Comparison of ENCODE assay signal across 7 cellular contexts in genomic region chr2:24792542-24792873, GRCh38. TPM values are rescaled to one million over a fixed set of nuclear protein-coding genes. Genes with fewer than 3 reads are reported as not detected.
DNase-seq lines count a peak whose midpoint lies in the region; TF ChIP-seq lines count a peak whose summit lies in the region.

No MANE protein-coding gene starts in this region.

- peak overlapping the region; percentile 90 for H3K27ac ChIP-seq in HEK293 (ENCODE audit: extremely low read depth, low read depth, low read length)
- peak overlapping the region; percentile 99 for H3K27ac ChIP-seq in VCaP
- H3K27ac ChIP-seq in hepatocyte: peak overlapping the region; percentile 99
- peak overlapping the region; percentile 98 to 100 (median 99) for H3K27ac ChIP-seq in spleen

- H3K9me3 ChIP-seq in HEK293 (ENCODE audit: control insufficient read depth, insufficient read depth, low read depth, low read length) (no peaks in the 10 kb centered on the region), hepatocyte (ENCODE audit: low read depth) (no peaks in the 10 kb centered on the region), spleen (no peaks in the 10 kb centered on the region)

- H3K36me3 ChIP-seq in HEK293 (ENCODE audit: control insufficient read depth in 2 of 2, insufficient read depth in 1 of 2, low read length in 2 of 2): peaks cover 10 to 41% of the 10 kb centered on the region in 2 experiments
- H3K36me3 ChIP-seq in hepatocyte (replicated peaks; ENCODE audit: insufficient read depth, low read depth): no peaks in the 10 kb centered on the region
- H3K36me3 ChIP-seq in spleen: peaks cover 0 to 27% (median 5%) of the 10 kb centered on the region in 6 donors

- H2AFZ ChIP-seq in hepatocyte: peak overlapping the region; percentile 65

- TF ChIP-seq POLR2A in spleen (IDR thresholded peaks at IDR 0.05): no peak

- peaks cover 9% of the 10 kb centered on the region; the same call in 1 of the 2 replicates for H3K4me1 ChIP-seq in HEK293 (ENCODE audit: control insufficient read depth, insufficient read depth, low read length)
- peaks cover 4% of the 10 kb centered on the region for H3K4me1 ChIP-seq in hepatocyte (ENCODE audit: insufficient read depth)
- H3K4me1 ChIP-seq in spleen: peaks cover 4 to 53% (median 24%) of the 10 kb centered on the region in 6 donors

- TF ChIP-seq CTCF in HEK293 (tag by site-specific recombination; IDR thresholded peaks at IDR 0.05) (no peak), VCaP (conservative IDR thresholded peaks at IDR 0.05) (no peak), hepatocyte (IDR thresholded peaks at IDR 0.05; ENCODE audit: poor library complexity) (no peak), spleen (IDR thresholded peaks at IDR 0.05 in 8 of 11, conservative IDR thresholded peaks at IDR 0.05 in 3 of 11) (no peak)

- no peaks in the 10 kb centered on the region for H4K20me1 ChIP-seq in hepatocyte (ENCODE audit: insufficient read depth, poor library complexity, severe bottlenecking)

- DNase-seq in hepatocyte (ENCODE audit: low spot score) (no peak), spleen (no peak), ureter (ENCODE audit: low spot score) (no peak), NCI-H2081 treated with DMSO at 0.1 percent for 48 hours (lab: John Stamatoyannopoulos, UW) (no peak)
- DNase-seq in activated CD4-positive, alpha-beta T cell treated with anti-CD3 and anti-CD28 coated beads, Interleukin-2, amount 50 U/mL, for 1 hour: no peak

- peak overlapping the region; percentile 78 for H3K4me2 ChIP-seq in hepatocyte

- H3K79me2 ChIP-seq in hepatocyte: peaks cover 42% of the 10 kb centered on the region

- H3K27me3 ChIP-seq in hepatocyte: no peaks in the 10 kb centered on the region
- no peaks in the 10 kb centered on the region for H3K27me3 ChIP-seq in spleen (replicated peaks in 1 of 7)

- WGBS in hepatocyte (ENCODE audit: low lambda C conversion rate, missing lambda C conversion rate): 3% methylated on average over 6 of the region's 6 CpGs
- WGBS in spleen, 5 donors: 2 to 6% (median 4%) methylated on average over 6 of the region's 6 CpGs

- no peaks in the 10 kb centered on the region for H3K9me2 ChIP-seq in hepatocyte (replicated peaks; ENCODE audit: insufficient read depth)

- POLR2A ChIA-PET in HEK293 (lab: Yijun Ruan, JAX): interaction anchor here (0.5 to 1.5 kb wide), 9 partner anchors 13 to 716 kb away, joined by 3 to 7 read pairs (median 4); partner anchors contain the start of genes NCOA1 and SF3B6

- intact Hi-C loops in spleen (cut with DNase I; ENCODE audit: low total_unique reads): no loop called here

- H3K4me3 ChIP-seq in HEK293 (ENCODE audit: low read depth, low read length) (peak overlapping the region; percentile 99), hepatocyte (peak overlapping the region; percentile 61), spleen (peak overlapping the region; percentile 66 to 93 (median 86))

- CTCF ChIA-PET in HEK293 (lab: Yijun Ruan, JAX): interaction anchor here (0.6 to 2.7 kb wide), 10 partner anchors 13 to 370 kb away, joined by 3 to 15 read pairs (median 4); no protein-coding TSS in a partner anchor

TF ChIP-seq in HEK293, 187 proteins besides CTCF, POLR2A, EP300 and RAD21:
- TF ChIP-seq ZNF302 (tag by site-specific recombination; IDR thresholded peaks at IDR 0.05; ENCODE audit: low read depth) (no peak), ZNF341 (tag by site-specific recombination; IDR thresholded peaks at IDR 0.05; ENCODE audit: low read depth) (no peak), ZNF558 (tag by site-specific recombination; IDR thresholded peaks at IDR 0.05) (no peak), TSHZ1 (tag by site-specific recombination; IDR thresholded peaks at IDR 0.05; ENCODE audit: borderline replicate concordance) (no peak), ZNF335 (tag by site-specific recombination; conservative IDR thresholded peaks at IDR 0.05) (no peak; the same call in 1 of the 2 replicates), ZNF239 (tag by site-specific recombination; IDR thresholded peaks at IDR 0.05) (no peak), GLIS1 (tag by site-specific recombination; IDR thresholded peaks at IDR 0.05) (no peak), ZBTB20 (tag by site-specific recombination; IDR thresholded peaks at IDR 0.05) (no peak), ZNF423 (tag by site-specific recombination; IDR thresholded peaks at IDR 0.05) (no peak), ZNF658 (tag by site-specific recombination; IDR thresholded peaks at IDR 0.05) (no peak)

RNA-seq across cellular contexts. Expression of gene PTRHD1, which starts 0.7 kb away (rescaled TPM):
- total RNA-seq in hepatocyte (40.5 and 47.8 TPM in 2 replicates), spleen (10 to 100 TPM; 11.0 to 26.9 (median 20.5) TPM), ureter (38.4 TPM)
- polyA plus RNA-seq in hepatocyte (61.1 and 63.6 TPM in 2 replicates), spleen (10 to 100 TPM; 36.4 to 42.0 (median 36.5) TPM)

RNA-seq across cellular contexts. Expression of gene CENPO, which starts 0.7 kb away (rescaled TPM):
- total RNA-seq in hepatocyte (8.2 and 14.6 TPM in 2 replicates), spleen (10 to 100 TPM in 1 of 7 donors, 1 to 10 TPM in 6; 6.8 to 10.4 (median 8.7) TPM), ureter (7.7 TPM)
- polyA plus RNA-seq in hepatocyte (5.1 and 9.7 TPM in 2 replicates), spleen (1 to 10 TPM; 1.7 to 3.4 (median 2.6) TPM)
